In genomic region chr10:1632141-1632540, GRCh38 we compare ENCODE assay signal across 17 cellular contexts.
DNase-seq lines count a peak whose midpoint lies in the region; ATAC-seq, FAIRE-seq and TF ChIP-seq lines count a peak whose summit lies in the region.
"Had no signal": no experiment of that assay in that cellular context is flagged by ENCODE, and none has a peak within 500 bp of the region (broad histone marks: within the 10 kb centered on the region; RNA-seq: fewer than 3 reads in every experiment).

No MANE protein-coding gene starts in this region.

- 45% methylated on average over 3 of the region's 3 CpGs for WGBS in GM12878 (ENCODE audit: insufficient coverage, insufficient replicate concordance, low lambda C conversion rate, missing lambda C conversion rate)

- peak; percentile 10 for ATAC-seq in stimulated activated naive CD8-positive, alpha-beta T cell treated with anti-CD3 and anti-CD28 coated beads, Interleukin-15, amount 100 ng/mL, for 72 hours
- no peak for ATAC-seq in stimulated activated naive CD8-positive, alpha-beta T cell treated with anti-CD3 and anti-CD28 coated beads, Interleukin-15, Interleukin-2, amounts not matched to agents 100 U/mL and 50 U/mL, for 24 hours
- ATAC-seq in GM12878 = no peak
- no peak for ATAC-seq in GM19463 (IDR thresholded peaks at IDR 0.05; ENCODE audit: unreplicated experiment)
- ATAC-seq: K562 had no signal

- H3K27me3 Mint-ChIP-seq in stimulated activated naive CD8-positive, alpha-beta T cell treated with anti-CD3 and anti-CD28 coated beads, Interleukin-15, amount 100 ng/mL, for 72 hours = peaks cover 20% of the 10 kb centered on the region
- H3K27me3 Mint-ChIP-seq: CD4-positive, CD25-positive, alpha-beta regulatory T cell had no signal

- H3K4me3 Mint-ChIP-seq in stimulated activated naive CD8-positive, alpha-beta T cell treated with anti-CD3 and anti-CD28 coated beads, Interleukin-15, amount 100 ng/mL, for 72 hours = no peak overlapping the region
- H3K4me3 Mint-ChIP-seq: CD4-positive, CD25-positive, alpha-beta regulatory T cell; CD8-positive, alpha-beta memory T cell had no signal

- TF ChIP-seq CTCF in GM12878 (IDR thresholded peaks at IDR 0.05 in 2 of 3, conservative IDR thresholded peaks at IDR 0.05 in 1 of 3; ENCODE audit: control insufficient read depth in 2 of 3, extremely low read depth in 1 of 3, insufficient read depth in 1 of 3, low read depth in 3 of 3, low read length in 3 of 3) = no peak

- no peak for FAIRE-seq in GM12878 (lab: Jason Lieb, UNC)
- FAIRE-seq: G401.6, H1, K562 had no signal

- no peak for TF ChIP-seq POLR2A in GM12878 (IDR thresholded peaks at IDR 0.05; ENCODE audit: low read depth, low read length)

- no peaks in the 10 kb centered on the region for H3K79me2 ChIP-seq in GM12878 (ENCODE audit: control insufficient read depth, insufficient read depth, low read length)

- CTCF ChIA-PET in GM12878 (lab: Yijun Ruan, JAX) = interaction anchor here (1.1 kb wide), 1 partner anchor 8 kb away, joined by 3 read pairs; no protein-coding TSS in a partner anchor

- TF ChIP-seq RAD21 in GM12878 (IDR thresholded peaks at IDR 0.05; ENCODE audit: insufficient read depth, low read depth, low read length) = no peak

- peaks cover 12% of the 10 kb centered on the region for H3K4me1 Mint-ChIP-seq in stimulated activated naive CD8-positive, alpha-beta T cell treated with anti-CD3 and anti-CD28 coated beads, Interleukin-15, amount 100 ng/mL, for 72 hours
- H3K4me1 Mint-ChIP-seq: CD4-positive, CD25-positive, alpha-beta regulatory T cell had no signal

- BruUV-seq in GM12878 (replicated peaks; lab: Mats Ljungman, UMichigan) = no TSS peak

- no peaks in the 10 kb centered on the region; a peak in 1 of 4 replicates for H3K27me3 ChIP-seq in GM12878 (replicated peaks in 1 of 2; ENCODE audit: control insufficient read depth in 2 of 2, insufficient read depth in 2 of 2, low read length in 1 of 2)

- no peak overlapping the region for H3K4me2 ChIP-seq in GM12878 (ENCODE audit: control insufficient read depth, insufficient read depth)

- RAD21 ChIA-PET in GM12878 (lab: Charles Lee; ENCODE audit: unreplicated experiment) = no interaction called here

- H4K20me1 ChIP-seq in GM12878 (ENCODE audit: control insufficient read depth, insufficient read depth) = no peaks in the 10 kb centered on the region

- H3K36me3 ChIP-seq in GM12878 (ENCODE audit: control insufficient read depth in 2 of 2, insufficient read depth in 2 of 2, low read length in 1 of 2) = no peaks in the 10 kb centered on the region
- H3K36me3 ChIP-seq: HAP-1 had no signal

- no peaks in the 10 kb centered on the region for H3K9me3 ChIP-seq in GM12878 (replicated peaks; ENCODE audit: control insufficient read depth, insufficient read depth, low read length)
- H3K9me3 ChIP-seq: HAP-1 had no signal

- H2AFZ ChIP-seq in GM12878 (ENCODE audit: control insufficient read depth, low read depth, low read length) = no peak overlapping the region

- no peak overlapping the region for H3K4me3 ChIP-seq in GM12878
- H3K4me3 ChIP-seq: HAP-1, K562 had no signal

- H3K9me3 Mint-ChIP-seq in stimulated activated naive CD8-positive, alpha-beta T cell treated with anti-CD3 and anti-CD28 coated beads, Interleukin-15, amount 100 ng/mL, for 72 hours = peaks cover 0 to 6% of the 10 kb centered on the region in 2 donors

- no peak overlapping the region for H3K9ac ChIP-seq in GM12878 (ENCODE audit: control insufficient read depth, insufficient read depth, low read length)

- no peak for DNase-seq in stimulated activated naive CD8-positive, alpha-beta T cell treated with anti-CD3 and anti-CD28 coated beads, Interleukin-15, amount 100 ng/mL, for 72 hours
- no peak for DNase-seq in stimulated activated naive CD8-positive, alpha-beta T cell treated with anti-CD3 and anti-CD28 coated beads, Interleukin-15, Interleukin-2, amounts not matched to agents 100 U/mL and 50 U/mL, for 24 hours
- DNase-seq in GM12878 (ENCODE audit: low read depth, low spot score) (no peak), mesenteric fat pad (ENCODE audit: low spot score) (peak; percentile 55), caudate nucleus (lab: John Stamatoyannopoulos, UW) (no peak)
- DNase-seq in activated CD4-positive, alpha-beta T cell treated with anti-CD3 and anti-CD28 coated beads for 4 hours = no peak
- DNase-seq: 8988T; C1 segment of cervical spinal cord; CD4-positive, CD25-positive, alpha-beta regulatory T cell; CD8-positive, alpha-beta memory T cell; COR-L47; IMR-90 had no signal

- H3K27ac ChIP-seq in GM12878 (ENCODE audit: control insufficient read depth, insufficient read depth) = no peak overlapping the region
- no peak overlapping the region for H3K27ac ChIP-seq in caudate nucleus (ENCODE audit: low read depth, low read length)

- intact Hi-C loops in GM12878 (cut with micrococcal nuclease; ENCODE audit: unreplicated experiment) = no loop called here

- in situ Hi-C loops in GM12878 (cut with MboI) = no loop called here

- POLR2A ChIA-PET in GM12878 (lab: Charles Lee) = no interaction called here

- no peaks in the 10 kb centered on the region for H3K4me1 ChIP-seq in GM12878 (ENCODE audit: control insufficient read depth, insufficient read depth, low read length)
- H3K4me1 ChIP-seq: HAP-1 had no signal

- SMC1A ChIA-PET in GM12878 (lab: Charles Lee; ENCODE audit: uncharacterized antibody, unreplicated experiment) = no interaction called here

- H3K27ac Mint-ChIP-seq in stimulated activated naive CD8-positive, alpha-beta T cell treated with anti-CD3 and anti-CD28 coated beads, Interleukin-15, amount 100 ng/mL, for 72 hours = no peak overlapping the region
- H3K27ac Mint-ChIP-seq: CD4-positive, CD25-positive, alpha-beta regulatory T cell had no signal

- TF ChIP-seq EP300 in GM12878 (IDR thresholded peaks at IDR 0.05; ENCODE audit: borderline replicate concordance in 1 of 2, control insufficient read depth in 1 of 2, low read depth in 2 of 2, low read length in 2 of 2) = no peak

TF ChIP-seq in GM12878, 131 proteins besides CTCF, POLR2A, EP300 and RAD21:
- peak; percentile 69 for TF ChIP-seq BCL3 (IDR thresholded peaks at IDR 0.05; ENCODE audit: borderline replicate concordance, insufficient read depth, low read depth, low read length, poor library complexity, severe bottlenecking)
- 0 out of 2 replicates have a peak, but pooled peaks have one; percentile 10 for TF ChIP-seq TCF3 (IDR thresholded peaks at IDR 0.05; ENCODE audit: borderline replicate concordance, insufficient read depth, low read depth, low read length)
- TF ChIP-seq NR2C2 (IDR thresholded peaks at IDR 0.05; ENCODE audit: borderline replicate concordance, control insufficient read depth, insufficient read length, low read depth) = peak; percentile 32
- peak; percentile 28 for TF ChIP-seq PBX3 (IDR thresholded peaks at IDR 0.05; ENCODE audit: insufficient replicate concordance, low read depth, low read length)
- no peak for TF ChIP-seq ZZZ3 (IDR thresholded peaks at IDR 0.05; ENCODE audit: control insufficient read depth, insufficient read length, low read depth)
